8 cellular contexts compared by ENCODE assay signal in the genomic region with DNA sequence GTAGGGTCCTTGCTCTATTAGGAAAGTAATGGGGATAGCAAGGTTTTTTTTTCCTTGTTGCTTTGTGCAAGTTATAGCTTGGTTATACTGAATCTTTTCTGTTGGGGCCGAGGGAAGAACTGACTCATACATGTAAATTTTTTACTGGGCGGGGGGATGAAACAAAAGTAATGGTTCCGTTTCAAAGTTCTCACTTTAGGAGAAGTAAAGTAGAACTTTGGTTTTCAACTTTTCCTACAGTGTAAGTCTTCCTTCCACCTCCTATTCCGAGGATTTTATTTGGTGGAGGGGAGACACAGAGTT. TPM values are rescaled to one million over a fixed set of nuclear protein-coding genes. Genes with fewer than 3 reads are reported as not detected.
DNase-seq lines count a peak whose midpoint lies in the region; ATAC-seq and TF ChIP-seq lines count a peak whose summit lies in the region.

No MANE protein-coding gene starts in this region.

- no peak for TF ChIP-seq CTCF in foreskin keratinocyte (conservative IDR thresholded peaks at IDR 0.05)

- H3K9ac ChIP-seq in skeletal muscle tissue (ENCODE audit: low read depth in 1 of 3, low read length in 3 of 3), result peak overlapping the region; percentile 89 to 93 (median 89)

- H3K27ac Mint-ChIP-seq in activated CD4-positive, alpha-beta memory T cell treated with anti-CD3 and anti-CD28 coated beads, Interleukin-2, amount 10 ng/mL, durations not matched to agents 7 days and 5 days, result peak overlapping the region; percentile 98

- H3K36me3 Mint-ChIP-seq in activated CD4-positive, alpha-beta memory T cell treated with anti-CD3 and anti-CD28 coated beads, Interleukin-2, amount 10 ng/mL, durations not matched to agents 7 days and 5 days (ENCODE audit: low read depth), result peaks cover 25% of the 10 kb centered on the region

- H3K27ac ChIP-seq in foreskin keratinocyte (peak overlapping the region; percentile 82), skeletal muscle tissue (ENCODE audit: low read depth, low read length) (peak overlapping the region; percentile 92)

- TF ChIP-seq POLR2A in GM18505 (IDR thresholded peaks at IDR 0.05; ENCODE audit: borderline replicate concordance, extremely low read depth, insufficient read depth, insufficient read length), result peak; percentile 62

- H3K4me3 ChIP-seq in skeletal muscle tissue (ENCODE audit: low read length in 3 of 3), result peak overlapping the region; percentile 80 to 91 (median 84)

- no peaks in the 10 kb centered on the region for H3K27me3 ChIP-seq in foreskin keratinocyte
- no peaks in the 10 kb centered on the region for H3K27me3 ChIP-seq in skeletal muscle tissue (ENCODE audit: control insufficient read depth in 3 of 3, insufficient read depth in 3 of 3, low read length in 3 of 3)

- CTCF ChIA-PET in activated CD4-positive, alpha-beta memory T cell treated with anti-CD3 and anti-CD28 coated beads, Interleukin-2, amount 10 ng/mL, durations not matched to agents 7 days and 5 days (lab: Charles Lee), result interaction anchor here (0.6 to 3.7 kb wide), 8 partner anchors 9 to 348 kb away, joined by 3 to 43 read pairs (median 6); partner anchors contain the start of gene SERTAD2

- H3K4me3 Mint-ChIP-seq in activated CD4-positive, alpha-beta memory T cell treated with anti-CD3 and anti-CD28 coated beads, Interleukin-2, amount 10 ng/mL, durations not matched to agents 7 days and 5 days, result peak overlapping the region; percentile 97

- H3K4me1 Mint-ChIP-seq in activated CD4-positive, alpha-beta memory T cell treated with anti-CD3 and anti-CD28 coated beads, Interleukin-2, amount 10 ng/mL, durations not matched to agents 7 days and 5 days, result peaks cover 44% of the 10 kb centered on the region

- POLR2A ChIA-PET in activated CD4-positive, alpha-beta memory T cell treated with anti-CD3 and anti-CD28 coated beads, Interleukin-2, amount 10 ng/mL, durations not matched to agents 7 days and 5 days (lab: Charles Lee), result interaction anchor here (0.6 to 5.0 kb wide), 22 partner anchors 8 to 702 kb away, joined by 3 to 54 read pairs (median 10); partner anchors contain the start of genes ACTR2, SERTAD2 and UGP2

- H3K9me3 ChIP-seq in skeletal muscle tissue (ENCODE audit: control insufficient read depth in 3 of 3, low read length in 3 of 3), result no peaks in the 10 kb centered on the region

- H3K27me3 Mint-ChIP-seq in activated CD4-positive, alpha-beta memory T cell treated with anti-CD3 and anti-CD28 coated beads, Interleukin-2, amount 10 ng/mL, durations not matched to agents 7 days and 5 days, result peaks cover 2% of the 10 kb centered on the region

- ATAC-seq in GM18505 (IDR thresholded peaks at IDR 0.05; ENCODE audit: unreplicated experiment), result peak; percentile 12
- no peak for ATAC-seq in foreskin keratinocyte
- no peak for ATAC-seq in HG03432 (IDR thresholded peaks at IDR 0.05; ENCODE audit: unreplicated experiment)
- no peak for ATAC-seq in HG03159 (IDR thresholded peaks at IDR 0.05; ENCODE audit: unreplicated experiment)

- DNase-seq in HT-29 (ENCODE audit: low spot score) (peak; percentile 36), foreskin keratinocyte (peak in 1 of 2 donors; percentile 48), NCI-H2196 treated with DMSO at 0.1 percent for 48 hours (lab: John Stamatoyannopoulos, UW; ENCODE audit: unreplicated experiment) (no peak)
- peak; percentile 45 for DNase-seq in activated CD4-positive, alpha-beta memory T cell treated with anti-CD3 and anti-CD28 coated beads, Interleukin-2, amount 10 ng/mL, durations not matched to agents 7 days and 5 days

- H3K4me1 ChIP-seq in foreskin keratinocyte, result peaks cover 5% of the 10 kb centered on the region
- H3K4me1 ChIP-seq in skeletal muscle tissue (ENCODE audit: control insufficient read depth in 3 of 3, insufficient read depth in 3 of 3, low read length in 3 of 3), result peaks cover 3 to 16% (median 12%) of the 10 kb centered on the region in 3 donors

- H3K9me3 Mint-ChIP-seq in activated CD4-positive, alpha-beta memory T cell treated with anti-CD3 and anti-CD28 coated beads, Interleukin-2, amount 10 ng/mL, durations not matched to agents 7 days and 5 days, result no peaks in the 10 kb centered on the region

- H3K36me3 ChIP-seq in skeletal muscle tissue (ENCODE audit: control insufficient read depth in 3 of 3, insufficient read depth in 3 of 3, low read length in 3 of 3), result no peaks in the 10 kb centered on the region

RNA-seq across cellular contexts. Expression of gene AFTPH, which starts 1.1 kb away (rescaled TPM):
- 22.2 and 25.4 TPM in 2 replicates for total RNA-seq in HT-29 (2014; rRNA removed; shearing (Covaris generic))
- total RNA-seq in activated CD4-positive, alpha-beta memory T cell treated with anti-CD3 and anti-CD28 coated beads, Interleukin-2, amount 10 ng/mL, durations not matched to agents 7 days and 5 days, result 10 to 100 TPM; 39.2 to 40.2 TPM
- 29.2 and 31.1 TPM in 2 replicates for total RNA-seq in foreskin keratinocyte
- 15.9 and 18.2 TPM in 2 replicates for polyA plus RNA-seq in foreskin keratinocyte
- total RNA-seq in skeletal muscle tissue, result 36.0 TPM
